14 cellular contexts compared by ENCODE assay signal in the genomic region with DNA sequence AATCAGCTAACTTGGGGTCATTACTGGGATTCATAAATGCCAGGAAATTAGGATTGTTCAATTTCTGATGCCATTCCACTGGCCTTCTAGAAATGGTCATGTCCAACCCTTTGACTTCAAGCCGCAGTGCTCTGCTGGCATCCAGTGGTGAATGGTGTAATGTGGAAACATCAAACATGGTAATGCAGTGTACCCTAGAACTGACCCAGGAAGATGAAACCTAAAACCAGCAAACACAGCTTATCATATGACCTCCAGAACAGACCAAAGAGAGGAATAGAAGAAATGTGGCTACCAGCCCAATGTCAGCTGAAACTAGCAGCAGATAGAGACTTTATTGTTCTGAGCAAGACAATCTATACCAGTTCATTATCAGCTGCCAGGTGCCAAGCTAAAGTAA. TPM values are rescaled to one million over a fixed set of nuclear protein-coding genes. Genes with fewer than 3 reads are reported as not detected.
DNase-seq lines count a peak whose midpoint lies in the region; ATAC-seq and TF ChIP-seq lines count a peak whose summit lies in the region.
"Had no signal": no experiment of that assay in that cellular context is flagged by ENCODE, and none has a peak within 500 bp of the region (broad histone marks: within the 10 kb centered on the region; RNA-seq: fewer than 3 reads in every experiment).

No MANE protein-coding gene starts in this region.

- ATAC-seq in foreskin keratinocyte: no peak
- ATAC-seq in GM18505 (IDR thresholded peaks at IDR 0.05; ENCODE audit: unreplicated experiment): no peak

- H3K27me3 ChIP-seq in foreskin keratinocyte (peaks cover 20% of the 10 kb centered on the region), prostate gland (replicated peaks; ENCODE audit: insufficient read depth) (no peaks in the 10 kb centered on the region)

- H3K27me3 Mint-ChIP-seq in chondrocyte (ENCODE audit: low read depth): peaks cover 31% of the 10 kb centered on the region

- H3K4me1 ChIP-seq in foreskin keratinocyte: no peaks in the 10 kb centered on the region
- peaks cover 6% of the 10 kb centered on the region for H3K4me1 ChIP-seq in prostate gland (replicated peaks)
- H3K4me1 ChIP-seq: psoas muscle had no signal

- H3K36me3 Mint-ChIP-seq in chondrocyte (ENCODE audit: low read depth): peaks cover 2% of the 10 kb centered on the region
- H3K36me3 Mint-ChIP-seq: CD14-positive monocyte had no signal

- H3K9me3 ChIP-seq in prostate gland: no peaks in the 10 kb centered on the region
- H3K9me3 ChIP-seq: psoas muscle had no signal

- H3K36me3 ChIP-seq in prostate gland: no peaks in the 10 kb centered on the region

- H3K4me1 Mint-ChIP-seq in chondrocyte (ENCODE audit: low read depth): peaks cover 5% of the 10 kb centered on the region

- H3K4me3 Mint-ChIP-seq in chondrocyte (ENCODE audit: unreplicated experiment): no peak overlapping the region
- H3K4me3 Mint-ChIP-seq: activated CD8-positive, alpha-beta T cell treated with anti-CD3 and anti-CD28 coated beads for 36 hours; dendritic cell treated with granulocyte-macrophage colony-stimulating factor and Interleukin-4, amounts not matched to agents 40 ng/mL and 50 ng/mL, for 4 days had no signal

- TF ChIP-seq CTCF in foreskin keratinocyte (conservative IDR thresholded peaks at IDR 0.05): peak; percentile 5
- peak in 2 of 4 experiments; percentile 24 to 53 for TF ChIP-seq CTCF in prostate gland (IDR thresholded peaks at IDR 0.05)
- no peak for TF ChIP-seq CTCF in chondrocyte (IDR thresholded peaks at IDR 0.05)

- intact Hi-C loops in prostate gland (cut with DNase I): loop anchor here (2.0 kb wide), 1 partner anchor 235 kb away; no protein-coding TSS in a partner anchor

- 63% methylated on average over 1 of the region's 1 CpG for WGBS in prostate gland

- TF ChIP-seq POLR2A in prostate gland (IDR thresholded peaks at IDR 0.05) (no peak), GM18505 (IDR thresholded peaks at IDR 0.05; ENCODE audit: borderline replicate concordance, extremely low read depth, insufficient read depth, insufficient read length) (no peak)

- H3K27ac Mint-ChIP-seq in chondrocyte (ENCODE audit: unreplicated experiment): no peak overlapping the region
- H3K27ac Mint-ChIP-seq: activated CD8-positive, alpha-beta T cell treated with anti-CD3 and anti-CD28 coated beads for 36 hours; dendritic cell treated with granulocyte-macrophage colony-stimulating factor and Interleukin-4, amounts not matched to agents 40 ng/mL and 50 ng/mL, for 4 days had no signal

- no peak overlapping the region for H3K4me3 ChIP-seq in prostate gland
- H3K4me3 ChIP-seq: psoas muscle had no signal

- H3K27ac ChIP-seq in foreskin keratinocyte (no peak overlapping the region), prostate gland (peak overlapping the region; percentile 1 to 80)
- H3K27ac ChIP-seq: 22Rv1, psoas muscle had no signal

- DNase-seq in DMS 273 (lab: John Stamatoyannopoulos, UW; ENCODE audit: unreplicated experiment) (peak; percentile 1), DMS 273 treated with DMSO at 0.1 percent for 48 hours (lab: John Stamatoyannopoulos, UW) (no peak), NCI-H2196 (lab: John Stamatoyannopoulos, UW; ENCODE audit: unreplicated experiment) (peak; percentile 13), foreskin keratinocyte (no peak), prostate gland (ENCODE audit: low spot score) (no peak), SHP77 (lab: John Stamatoyannopoulos, UW) (no peak), chondrocyte (ENCODE audit: low spot score) (no peak)
- DNase-seq: activated CD8-positive, alpha-beta T cell treated with anti-CD3 and anti-CD28 coated beads for 36 hours; kidney had no signal

- peaks cover 3% of the 10 kb centered on the region for H3K9me3 Mint-ChIP-seq in chondrocyte (ENCODE audit: low read depth)
- H3K9me3 Mint-ChIP-seq: activated CD8-positive, alpha-beta T cell treated with anti-CD3 and anti-CD28 coated beads for 36 hours; CD14-positive monocyte; dendritic cell treated with granulocyte-macrophage colony-stimulating factor and Interleukin-4, amounts not matched to agents 40 ng/mL and 50 ng/mL, for 4 days had no signal

RNA-seq across cellular contexts. Expression of a gene that starts 13.8 kb away (rescaled TPM):
- total RNA-seq in foreskin keratinocyte (not detected in 2 replicates), prostate gland (1 to 10 TPM; 1.4 to 3.1 TPM), chondrocyte (not detected in 3 replicates)
- not detected in 2 replicates for polyA plus RNA-seq in foreskin keratinocyte
- polyA plus RNA-seq: CD14-positive monocyte had no signal

Comparison
In these comparisons a context has a peak if more than half of its experiments do, and no peak if none do; other contexts are left out.
1. DNase-seq: peak in DMS 273 (single experiment) and NCI-H2196 (single experiment); none in DMS 273 treated with DMSO at 0.1 percent for 48 hours (single experiment), foreskin keratinocyte (0 of 2), prostate gland (single experiment), SHP77 (0 of 2) and chondrocyte (single experiment).